In genomic region chr1:34859442-34860200, GRCh38 we compare ENCODE assay signal across 8 cellular contexts. TPM values are rescaled to one million over a fixed set of nuclear protein-coding genes. Genes with fewer than 3 reads are reported as not detected.
DNase-seq lines count a peak whose midpoint lies in the region; ATAC-seq lines count a peak whose summit lies in the region.

SMIM12 (minus strand) TSS chr1:34859749; CDS start chr1:34855977, 3,772 bp downstream.

- H3K4me1 ChIP-seq in mononuclear cell (ENCODE audit: insufficient read depth, low read length): peaks cover 31% of the 10 kb centered on the region

- H3K9me3 ChIP-seq in mononuclear cell (ENCODE audit: low read depth, low read length): no peaks in the 10 kb centered on the region

- peak within 1 kb of the TSS; percentile 97 for H3K4me3 ChIP-seq in mononuclear cell (ENCODE audit: low read length)

- ATAC-seq in GM21515 (IDR thresholded peaks at IDR 0.05; ENCODE audit: unreplicated experiment): peak; percentile 91

- DNase-seq in DMS 273 (lab: John Stamatoyannopoulos, UW; ENCODE audit: unreplicated experiment): peak; percentile 96
- DNase-seq in HuH-7.5 (ENCODE audit: low spot score): peak; percentile 96
- peak; percentile 96 for DNase-seq in OCI-M1 (lab: John Stamatoyannopoulos, UW)
- peak; percentile 90 for DNase-seq in activated T-cell treated with anti-CD3 and anti-CD28 coated beads for 24 hours (ENCODE audit: low read depth)
- DNase-seq in epidermal melanocyte (ENCODE audit: insufficient read length, low spot score): peak; percentile 99
- DNase-seq in stimulated activated CD8-positive, alpha-beta memory T cell treated with anti-CD3 and anti-CD28 coated beads, Interleukin-4, amount 100 ng/mL, for 1 hour (ENCODE audit: low read depth in 2 of 2, low spot score in 1 of 2): peak; percentile 83 to 84

- H3K27me3 ChIP-seq in mononuclear cell (ENCODE audit: insufficient read depth, low read length): no peaks in the 10 kb centered on the region

RNA-seq across cellular contexts. Expression of gene SMIM12, which starts in this region (rescaled TPM):
- total RNA-seq in mononuclear cell: 22.1 TPM

Comparison
In these comparisons a context has a peak if more than half of its experiments do, and no peak if none do; other contexts are left out.
1. Peak in every context shown above with its lines: DNase-seq, ATAC-seq and H3K4me3 ChIP-seq.